8 cellular contexts compared by ENCODE assay signal in the genomic region with DNA sequence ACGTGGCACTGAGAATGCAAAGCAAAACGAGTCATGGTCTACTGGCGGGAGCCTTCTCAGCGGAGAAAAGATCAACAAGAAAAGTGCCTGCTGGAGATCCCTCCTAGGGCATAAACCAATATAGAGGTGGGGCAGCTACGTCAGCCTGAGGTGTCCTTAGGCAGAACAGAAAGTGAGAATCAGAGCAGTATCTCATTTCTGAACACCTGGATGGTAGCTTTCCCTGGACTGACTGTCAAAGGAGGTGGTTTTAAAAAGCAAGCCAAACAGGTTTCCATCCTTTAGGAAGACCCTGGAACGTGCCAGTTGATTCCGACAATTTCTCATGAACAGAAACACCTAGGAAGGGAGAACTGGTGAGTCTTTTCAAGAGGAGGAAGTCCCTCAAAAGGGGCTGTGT.
A peak's percentile ranks its signal among the peaks of the same experiment; 100 is the strongest.
DNase-seq lines count a peak whose midpoint lies in the region; ATAC-seq and TF ChIP-seq lines count a peak whose summit lies in the region.
"Not testable (repeated sequence)": the region's sequence is repeated elsewhere in the genome, so short reads cannot be mapped to it uniquely, and the experiment has no call there.

No MANE protein-coding gene starts in this region.

- RAD21 ChIA-PET in HCT116 (lab: Charles Lee; ENCODE audit: low non-redundant PET in 1 of 2, low total read pairs in 2 of 2, uncharacterized antibody in 2 of 2, unreplicated experiment in 2 of 2): not testable (repeated sequence)

- BruUV-seq in HCT116 (replicated peaks; lab: Mats Ljungman, UMichigan): TSS peak; percentile 67
- BruUV-seq in PC-3 (replicated peaks; lab: Mats Ljungman, UMichigan): not testable (repeated sequence)

- H4K20me1 ChIP-seq in HCT116 (ENCODE audit: insufficient read depth); PC-3 (ENCODE audit: low read length): not testable (repeated sequence)

- H3K27me3 Mint-ChIP-seq in CD4-positive, alpha-beta T cell; activated CD4-positive, alpha-beta memory T cell treated with anti-CD3 and anti-CD28 coated beads, Interleukin-2, amount 10 ng/mL, durations not matched to agents 7 days and 5 days; activated naive CD8-positive, alpha-beta T cell treated with anti-CD3 and anti-CD28 coated beads for 36 hours; endodermal cell (ENCODE audit: insufficient read depth); naive thymus-derived CD8-positive, alpha-beta T cell; stimulated activated naive B cell treated with anti-CD40 and anti-IgM and Interleukin-4, amounts not matched to agents 10 μg/mL and 1 μg/mL and 100 μg/mL, for 72 hours: not testable (repeated sequence)

- H3K9me2 ChIP-seq in HCT116 (ENCODE audit: insufficient read depth); PC-3 (replicated peaks; ENCODE audit: low read length): not testable (repeated sequence)

- H3K9me3 Mint-ChIP-seq in CD4-positive, alpha-beta T cell; activated CD4-positive, alpha-beta memory T cell treated with anti-CD3 and anti-CD28 coated beads, Interleukin-2, amount 10 ng/mL, durations not matched to agents 7 days and 5 days; activated naive CD8-positive, alpha-beta T cell treated with anti-CD3 and anti-CD28 coated beads for 36 hours; endodermal cell; naive thymus-derived CD8-positive, alpha-beta T cell; stimulated activated naive B cell treated with anti-CD40 and anti-IgM and Interleukin-4, amounts not matched to agents 10 μg/mL and 1 μg/mL and 100 μg/mL, for 72 hours: not testable (repeated sequence)

- H3K4me2 ChIP-seq in HCT116 (ENCODE audit: low read length) (peak overlapping the region; percentile 27; the same call in 1 of the 2 replicates), PC-3 (ENCODE audit: low read length) (peak overlapping the region; percentile 74)

- not testable (repeated sequence) for TF ChIP-seq POLR2A in HCT116 (IDR thresholded peaks at IDR 0.05; ENCODE audit: borderline replicate concordance, extremely low read depth, insufficient read depth, insufficient read length)

- H3K79me2 ChIP-seq in HCT116 (ENCODE audit: insufficient read depth, low read length); PC-3 (ENCODE audit: low read length): not testable (repeated sequence)

- WGBS in endodermal cell (ENCODE audit: insufficient coverage in 1 of 2, insufficient read length in 1 of 2), 2 experiments: 89% methylated on average over 3 of the region's 7 CpGs; no CpG with 5 or more reads in 1 of the 2 experiments

- not testable (repeated sequence) for H3K4me1 ChIP-seq in HCT116 (ENCODE audit: control insufficient read depth in 1 of 2, insufficient read depth in 2 of 2, low read length in 2 of 2); PC-3 (ENCODE audit: insufficient read depth, low read length); endodermal cell (ENCODE audit: control insufficient read depth, insufficient read depth, low read length)

- not testable (repeated sequence) for H3K36me3 Mint-ChIP-seq in CD4-positive, alpha-beta T cell (ENCODE audit: low read depth); activated CD4-positive, alpha-beta memory T cell treated with anti-CD3 and anti-CD28 coated beads, Interleukin-2, amount 10 ng/mL, durations not matched to agents 7 days and 5 days (ENCODE audit: low read depth); activated naive CD8-positive, alpha-beta T cell treated with anti-CD3 and anti-CD28 coated beads for 36 hours; endodermal cell (ENCODE audit: low read depth); naive thymus-derived CD8-positive, alpha-beta T cell; stimulated activated naive B cell treated with anti-CD40 and anti-IgM and Interleukin-4, amounts not matched to agents 10 μg/mL and 1 μg/mL and 100 μg/mL, for 72 hours

- CTCF ChIA-PET in CD4-positive, alpha-beta T cell (lab: Charles Lee); HCT116 (lab: Charles Lee); PC-3 (lab: Charles Lee); activated CD4-positive, alpha-beta memory T cell treated with anti-CD3 and anti-CD28 coated beads, Interleukin-2, amount 10 ng/mL, durations not matched to agents 7 days and 5 days (lab: Charles Lee): not testable (repeated sequence)

- H3K9me3 ChIP-seq in CD4-positive, alpha-beta T cell (ENCODE audit: control insufficient read depth, low read length); HCT116 (ENCODE audit: control insufficient read depth in 1 of 2, insufficient read depth in 1 of 2, low read depth in 1 of 2, low read length in 2 of 2); PC-3 (ENCODE audit: low read length); endodermal cell (ENCODE audit: control insufficient read depth, low read length): not testable (repeated sequence)

- not testable (repeated sequence) for H3K9ac ChIP-seq in HCT116 (ENCODE audit: low read length); endodermal cell (ENCODE audit: extremely low read depth, low read length, poor library complexity, severe bottlenecking)
- peak overlapping the region; percentile 35; the same call in 1 of the 2 replicates for H3K9ac ChIP-seq in PC-3 (ENCODE audit: low read length)

- intact Hi-C loops in CD4-positive, alpha-beta T cell (cut with DNase I, micrococcal nuclease); HCT116 (cut with micrococcal nuclease); PC-3 (cut with micrococcal nuclease): not testable (repeated sequence)

- peak overlapping the region in 1 of 2 experiments; percentile 18; a peak in 2 of 4 replicates for H3K4me3 ChIP-seq in HCT116 (replicated peaks in 1 of 2; ENCODE audit: low read depth in 1 of 2, low read length in 2 of 2)
- H3K4me3 ChIP-seq in PC-3 (ENCODE audit: low read length): peak overlapping the region; percentile 64
- H3K4me3 ChIP-seq in endodermal cell (ENCODE audit: low read length): not testable (repeated sequence)

- H3K36me3 ChIP-seq in HCT116 (ENCODE audit: control insufficient read depth in 1 of 2, insufficient read depth in 2 of 2, low read length in 2 of 2); PC-3 (ENCODE audit: low read depth, low read length); endodermal cell (ENCODE audit: control insufficient read depth, insufficient read depth, low read length): not testable (repeated sequence)

- DNase-seq in CD4-positive, alpha-beta T cell: peak in 2 of 10 experiments; percentile 4 to 5
- DNase-seq in HCT116 (ENCODE audit: low read depth, low spot score): not testable (repeated sequence)
- peak; percentile 56 for DNase-seq in PC-3
- peak; percentile 16 for DNase-seq in activated CD4-positive, alpha-beta memory T cell treated with anti-CD3 and anti-CD28 coated beads, Interleukin-2, amount 10 ng/mL, durations not matched to agents 7 days and 5 days
- peak; percentile 17 for DNase-seq in activated naive CD8-positive, alpha-beta T cell treated with anti-CD3 and anti-CD28 coated beads for 36 hours
- DNase-seq in endodermal cell: peak; percentile 23
- peak in 7 of 10 donors; percentile 19 to 60 (median 41) for DNase-seq in naive thymus-derived CD8-positive, alpha-beta T cell
- DNase-seq in stimulated activated naive B cell treated with anti-CD40 and anti-IgM and Interleukin-4, amounts not matched to agents 10 μg/mL and 1 μg/mL and 100 μg/mL, for 72 hours: peak; percentile 17

- POLR2A ChIA-PET in CD4-positive, alpha-beta T cell (lab: Charles Lee); HCT116 (lab: Charles Lee); PC-3 (lab: Charles Lee; ENCODE audit: unreplicated experiment); activated CD4-positive, alpha-beta memory T cell treated with anti-CD3 and anti-CD28 coated beads, Interleukin-2, amount 10 ng/mL, durations not matched to agents 7 days and 5 days (lab: Charles Lee); naive thymus-derived CD8-positive, alpha-beta T cell (lab: Charles Lee): not testable (repeated sequence)

- H3F3A ChIP-seq in PC-3 (ENCODE audit: low read length, unreplicated experiment): not testable (repeated sequence)

- peak overlapping the region; percentile 7 for H3K27ac ChIP-seq in CD4-positive, alpha-beta T cell (ENCODE audit: low read depth, low read length)
- not testable (repeated sequence) for H3K27ac ChIP-seq in HCT116 (ENCODE audit: low read depth, low read length); endodermal cell (ENCODE audit: low read depth, low read length)
- H3K27ac ChIP-seq in PC-3 (ENCODE audit: low read length): peak overlapping the region; percentile 49

- H3K27me3 ChIP-seq in CD4-positive, alpha-beta T cell (ENCODE audit: control insufficient read depth, insufficient read depth, low read length); HCT116 (ENCODE audit: insufficient read depth, low read length); PC-3 (ENCODE audit: low read length); endodermal cell (ENCODE audit: control insufficient read depth, insufficient read depth, low read length, poor library complexity, severe bottlenecking): not testable (repeated sequence)

- H3K4me3 Mint-ChIP-seq in CD4-positive, alpha-beta T cell: not testable (repeated sequence)
- peak overlapping the region; percentile 76 for H3K4me3 Mint-ChIP-seq in activated CD4-positive, alpha-beta memory T cell treated with anti-CD3 and anti-CD28 coated beads, Interleukin-2, amount 10 ng/mL, durations not matched to agents 7 days and 5 days
- peak overlapping the region; percentile 68 for H3K4me3 Mint-ChIP-seq in activated naive CD8-positive, alpha-beta T cell treated with anti-CD3 and anti-CD28 coated beads for 36 hours
- peak overlapping the region; percentile 44 for H3K4me3 Mint-ChIP-seq in endodermal cell
- H3K4me3 Mint-ChIP-seq in naive thymus-derived CD8-positive, alpha-beta T cell: peak overlapping the region in 5 of 10 donors; percentile 72 to 92 (median 82)
- H3K4me3 Mint-ChIP-seq in stimulated activated naive B cell treated with anti-CD40 and anti-IgM and Interleukin-4, amounts not matched to agents 10 μg/mL and 1 μg/mL and 100 μg/mL, for 72 hours: peak overlapping the region; percentile 65 to 71

- H3K27ac Mint-ChIP-seq in CD4-positive, alpha-beta T cell; endodermal cell: not testable (repeated sequence)
- H3K27ac Mint-ChIP-seq in activated CD4-positive, alpha-beta memory T cell treated with anti-CD3 and anti-CD28 coated beads, Interleukin-2, amount 10 ng/mL, durations not matched to agents 7 days and 5 days: peak overlapping the region; percentile 54
- peak overlapping the region; percentile 51 for H3K27ac Mint-ChIP-seq in activated naive CD8-positive, alpha-beta T cell treated with anti-CD3 and anti-CD28 coated beads for 36 hours
- peak overlapping the region in 6 of 10 donors; percentile 43 to 97 (median 82) for H3K27ac Mint-ChIP-seq in naive thymus-derived CD8-positive, alpha-beta T cell
- H3K27ac Mint-ChIP-seq in stimulated activated naive B cell treated with anti-CD40 and anti-IgM and Interleukin-4, amounts not matched to agents 10 μg/mL and 1 μg/mL and 100 μg/mL, for 72 hours: peak overlapping the region; percentile 79

- not testable (repeated sequence) for H2AFZ ChIP-seq in HCT116 (ENCODE audit: low read depth, low read length, poor library complexity, severe bottlenecking); PC-3 (ENCODE audit: low read length)

- ATAC-seq in CD4-positive, alpha-beta T cell (ENCODE audit: poor library complexity); HCT116; PC-3; naive thymus-derived CD8-positive, alpha-beta T cell; stimulated activated naive B cell treated with anti-CD40 and anti-IgM and Interleukin-4, amounts not matched to agents 10 μg/mL and 1 μg/mL and 100 μg/mL, for 72 hours (replicated peaks): not testable (repeated sequence)

- not testable (repeated sequence) for TF ChIP-seq RAD21 in HCT116 (IDR thresholded peaks at IDR 0.05; ENCODE audit: low read depth)

- H3K4me1 Mint-ChIP-seq in CD4-positive, alpha-beta T cell (ENCODE audit: low read depth); activated CD4-positive, alpha-beta memory T cell treated with anti-CD3 and anti-CD28 coated beads, Interleukin-2, amount 10 ng/mL, durations not matched to agents 7 days and 5 days; activated naive CD8-positive, alpha-beta T cell treated with anti-CD3 and anti-CD28 coated beads for 36 hours; endodermal cell; naive thymus-derived CD8-positive, alpha-beta T cell; stimulated activated naive B cell treated with anti-CD40 and anti-IgM and Interleukin-4, amounts not matched to agents 10 μg/mL and 1 μg/mL and 100 μg/mL, for 72 hours: not testable (repeated sequence)

- TF ChIP-seq CTCF in CD4-positive, alpha-beta T cell (IDR thresholded peaks at IDR 0.05); HCT116 (IDR thresholded peaks at IDR 0.05 in 2 of 3, conservative IDR thresholded peaks at IDR 0.05 in 1 of 3; ENCODE audit: borderline replicate concordance in 1 of 3, insufficient read depth in 1 of 3, low read depth in 2 of 3, low read length in 2 of 3); PC-3 (conservative IDR thresholded peaks at IDR 0.05; ENCODE audit: low read depth, low read length); endodermal cell (conservative IDR thresholded peaks at IDR 0.05): not testable (repeated sequence)
